In genomic region chr19:34184880-34185491, GRCh38 we compare ENCODE assay signal across 1 cellular context.
TF ChIP-seq lines count a peak whose summit lies in the region.

No MANE protein-coding gene starts in this region.

TF ChIP-seq in HEK293, 187 proteins besides CTCF, POLR2A, EP300 and RAD21 (continued from another document and continues in another):
- TF ChIP-seq ZNF280C (tag by site-specific recombination; IDR thresholded peaks at IDR 0.05) (no peak), ZNF626 (tag by site-specific recombination; IDR thresholded peaks at IDR 0.05) (no peak), PRDM6 (tag by site-specific recombination; IDR thresholded peaks at IDR 0.05) (peak; percentile 100), ZNF133 (tag by site-specific recombination; IDR thresholded peaks at IDR 0.05) (no peak), ZNF211 (tag by site-specific recombination; IDR thresholded peaks at IDR 0.05; ENCODE audit: low read depth) (no peak), ZNF214 (tag by site-specific recombination; IDR thresholded peaks at IDR 0.05; ENCODE audit: borderline replicate concordance) (no peak), ZBTB1 (tag by site-specific recombination; IDR thresholded peaks at IDR 0.05) (peak; percentile 66; the same call in 1 of the 2 replicates), AEBP2 (tag by site-specific recombination; IDR thresholded peaks at IDR 0.05; ENCODE audit: borderline replicate concordance) (no peak), WT1 (tag by site-specific recombination; IDR thresholded peaks at IDR 0.05) (peak; percentile 47), ZNF404 (tag by site-specific recombination; IDR thresholded peaks at IDR 0.05) (no peak), ZNF114 (tag by site-specific recombination; IDR thresholded peaks at IDR 0.05) (no peak), ZBTB8A (tag by site-specific recombination; IDR thresholded peaks at IDR 0.05) (peak; percentile 44; the same call in 1 of the 2 replicates), ZSCAN16 (tag by site-specific recombination; IDR thresholded peaks at IDR 0.05) (no peak), ZNF677 (tag by site-specific recombination; IDR thresholded peaks at IDR 0.05) (no peak), ZXDB (tag by site-specific recombination; IDR thresholded peaks at IDR 0.05) (peak; percentile 93), ZNF501 (tag by site-specific recombination; IDR thresholded peaks at IDR 0.05) (peak; percentile 27; the same call in 1 of the 2 replicates), ZNF362 (tag by site-specific recombination; IDR thresholded peaks at IDR 0.05) (peak; percentile 100), SCRT2 (tag by site-specific recombination; IDR thresholded peaks at IDR 0.05) (no peak), TRIM28 (IDR thresholded peaks at IDR 0.05; ENCODE audit: borderline replicate concordance, low read length) (peak; percentile 64; the same call in 1 of the 2 replicates), SALL2 (tag by site-specific recombination; IDR thresholded peaks at IDR 0.05; ENCODE audit: borderline replicate concordance) (no peak), IKZF3 (tag by site-specific recombination; IDR thresholded peaks at IDR 0.05) (peak; percentile 86), ZNF175 (tag by site-specific recombination; IDR thresholded peaks at IDR 0.05) (no peak), ZNF518A (tag by site-specific recombination; conservative IDR thresholded peaks at IDR 0.05; ENCODE audit: low read depth) (peak; percentile 58), PRDM4 (tag by site-specific recombination; IDR thresholded peaks at IDR 0.05) (peak; percentile 76), ZFP41 (tag by site-specific recombination; IDR thresholded peaks at IDR 0.05; ENCODE audit: borderline replicate concordance) (no peak), ZNF449 (tag by site-specific recombination; IDR thresholded peaks at IDR 0.05) (peak; percentile 46; the same call in 1 of the 2 replicates), ZNF10 (tag by site-specific recombination; IDR thresholded peaks at IDR 0.05) (peak; percentile 80; the same call in 1 of the 2 replicates), ZNF292 (tag by site-specific recombination; IDR thresholded peaks at IDR 0.05; ENCODE audit: borderline replicate concordance, low read depth) (no peak), ZNF785 (tag by site-specific recombination; IDR thresholded peaks at IDR 0.05) (no peak), ZNF629 (tag by site-specific recombination; IDR thresholded peaks at IDR 0.05) (peak; percentile 98), ZNF639 (tag by site-specific recombination; IDR thresholded peaks at IDR 0.05) (peak; percentile 88), REST (tag by site-specific recombination; IDR thresholded peaks at IDR 0.05) (no peak), PRDM1 (tag by site-specific recombination; IDR thresholded peaks at IDR 0.05) (peak; percentile 99), KLF1 (tag by site-specific recombination; IDR thresholded peaks at IDR 0.05) (no peak), ZFP3 (tag by site-specific recombination; IDR thresholded peaks at IDR 0.05; ENCODE audit: low read depth) (peak; percentile 21; the same call in 1 of the 2 replicates)
